Comparison of ENCODE assay signal across 1 cellular context in the genomic region with DNA sequence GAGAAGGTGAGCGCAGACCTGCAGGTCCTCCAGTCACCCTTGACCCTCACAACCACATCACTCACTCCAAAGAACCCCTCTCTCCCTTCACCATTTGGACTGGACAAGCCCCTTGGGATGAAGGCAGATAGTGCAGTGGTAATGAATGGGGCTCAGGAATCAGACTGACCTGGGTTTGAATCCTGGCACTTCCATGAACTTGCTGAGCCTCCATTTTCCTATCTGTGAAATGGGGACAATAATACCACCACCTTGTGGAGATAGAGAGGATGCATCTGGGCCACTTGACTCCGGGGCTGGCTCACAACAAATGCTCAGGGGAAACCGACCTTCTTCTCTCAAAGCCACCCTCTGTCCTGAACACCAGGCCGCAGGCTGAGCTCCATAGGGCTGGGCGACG.
TF ChIP-seq lines count a peak whose summit lies in the region.

No MANE protein-coding gene starts in this region.

TF ChIP-seq in K562, 482 proteins besides CTCF, POLR2A, EP300 and RAD21 (continued from another document):
- TF ChIP-seq CREB3 (tag; conservative IDR thresholded peaks at IDR 0.05; ENCODE audit: low read depth) (no peak), PBX2 (CRISPR knock-in tag; IDR thresholded peaks at IDR 0.05; ENCODE audit: low read depth) (no peak), PBX2 (tag; conservative IDR thresholded peaks at IDR 0.05; ENCODE audit: low read depth) (no peak), ZNF431 (CRISPR knock-in tag; IDR thresholded peaks at IDR 0.05) (no peak), RBM25 (IDR thresholded peaks at IDR 0.05; ENCODE audit: low read depth, low read length, severe bottlenecking) (peak; percentile 50), ZNF77 (CRISPR knock-in tag; IDR thresholded peaks at IDR 0.05) (no peak), CGGBP1 (CRISPR knock-in tag; IDR thresholded peaks at IDR 0.05) (no peak), KDM1A (IDR thresholded peaks at IDR 0.05) (0 out of 4 replicates have a peak, but pooled peaks of 1 of the 2 experiments have one; percentile 12), E2F1 (CRISPR knock-in tag; IDR thresholded peaks at IDR 0.05) (no peak), CCAR2 (IDR thresholded peaks at IDR 0.05; ENCODE audit: low read depth, low read length) (no peak), ZNF253 (CRISPR knock-in tag; conservative IDR thresholded peaks at IDR 0.05) (no peak), CBFA2T3 (IDR thresholded peaks at IDR 0.05) (no peak)
TF ChIP-seq in K562: peak in this region for 2.
